2 cellular contexts compared by ENCODE assay signal in the genomic region with DNA sequence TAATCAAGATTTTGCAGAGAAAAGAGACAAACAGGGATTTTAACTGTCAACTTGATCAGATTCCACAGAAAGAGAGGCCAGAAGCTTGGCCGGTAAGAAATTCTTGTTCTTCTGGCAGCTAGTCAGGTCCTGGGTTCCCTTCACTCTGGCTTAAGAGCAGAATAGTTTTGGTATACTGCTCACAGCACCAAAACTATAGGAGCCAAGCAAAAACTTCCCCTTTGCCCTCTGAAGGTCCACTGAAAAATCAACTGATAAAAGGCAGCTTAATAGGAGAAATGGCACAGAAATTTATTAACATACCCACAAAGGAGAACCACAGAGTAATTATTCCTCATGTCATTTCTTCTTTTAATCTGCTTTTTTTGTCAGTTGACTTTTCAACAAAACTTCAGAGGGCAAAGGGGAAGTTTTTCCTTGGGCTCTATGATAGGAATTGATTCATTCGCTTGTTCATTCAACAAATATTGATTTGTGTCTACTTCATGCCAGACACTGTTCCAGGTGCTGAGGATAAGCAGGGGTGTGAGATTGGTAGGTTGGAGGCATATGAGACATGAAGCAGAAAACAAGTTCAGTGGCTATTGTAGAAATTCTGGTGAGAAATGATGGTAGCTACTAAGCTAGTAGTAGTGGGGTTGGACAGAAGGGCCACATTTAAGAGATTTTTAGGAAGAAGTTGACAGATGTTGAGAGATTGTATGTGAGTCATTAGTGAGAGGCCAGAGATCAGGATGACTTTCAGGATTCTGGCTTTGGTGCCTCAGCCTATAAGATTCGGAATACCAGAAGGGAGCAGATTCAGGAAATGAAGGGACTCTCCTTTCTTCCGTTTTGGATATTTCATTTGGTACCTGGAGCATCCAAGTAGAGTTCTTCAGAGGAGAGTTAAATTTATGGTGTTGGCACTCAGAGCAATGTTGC.
A peak's percentile ranks its signal among the peaks of the same experiment; 100 is the strongest.
TF ChIP-seq lines count a peak whose summit lies in the region.

No MANE protein-coding gene starts in this region.

TF ChIP-seq in K562, 482 proteins besides CTCF, POLR2A, EP300 and RAD21:
- no peak for TF ChIP-seq POLR2G (IDR thresholded peaks at IDR 0.05; ENCODE audit: low read depth, low read length)
- TF ChIP-seq FOSL1 (tag; conservative IDR thresholded peaks at IDR 0.05), result 0 out of 2 replicates have a peak, but pooled peaks have one; percentile 55
- no peak for TF ChIP-seq SAFB (IDR thresholded peaks at IDR 0.05; ENCODE audit: borderline replicate concordance, low read depth, low read length)
- TF ChIP-seq KDM1A (IDR thresholded peaks at IDR 0.05), result peak; percentile 24 to 55; a peak in 3 of 4 replicates
- TF ChIP-seq, protein P1, sequence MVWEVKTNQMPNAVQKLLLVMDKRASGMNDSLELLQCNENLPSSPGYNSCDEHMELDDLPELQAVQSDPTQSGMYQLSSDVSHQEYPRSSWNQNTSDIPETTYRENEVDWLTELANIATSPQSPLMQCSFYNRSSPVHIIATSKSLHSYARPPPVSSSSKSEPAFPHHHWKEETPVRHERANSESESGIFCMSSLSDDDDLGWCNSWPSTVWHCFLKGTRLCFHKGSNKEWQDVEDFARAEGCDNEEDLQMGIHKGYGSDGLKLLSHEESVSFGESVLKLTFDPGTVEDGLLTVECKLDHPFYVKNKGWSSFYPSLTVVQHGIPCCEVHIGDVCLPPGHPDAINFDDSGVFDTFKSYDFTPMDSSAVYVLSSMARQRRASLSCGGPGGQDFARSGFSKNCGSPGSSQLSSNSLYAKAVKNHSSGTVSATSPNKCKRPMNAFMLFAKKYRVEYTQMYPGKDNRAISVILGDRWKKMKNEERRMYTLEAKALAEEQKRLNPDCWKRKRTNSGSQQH (CRISPR knock-in tag; IDR thresholded peaks at IDR 0.05), result no peak
- TF ChIP-seq, protein P2, sequence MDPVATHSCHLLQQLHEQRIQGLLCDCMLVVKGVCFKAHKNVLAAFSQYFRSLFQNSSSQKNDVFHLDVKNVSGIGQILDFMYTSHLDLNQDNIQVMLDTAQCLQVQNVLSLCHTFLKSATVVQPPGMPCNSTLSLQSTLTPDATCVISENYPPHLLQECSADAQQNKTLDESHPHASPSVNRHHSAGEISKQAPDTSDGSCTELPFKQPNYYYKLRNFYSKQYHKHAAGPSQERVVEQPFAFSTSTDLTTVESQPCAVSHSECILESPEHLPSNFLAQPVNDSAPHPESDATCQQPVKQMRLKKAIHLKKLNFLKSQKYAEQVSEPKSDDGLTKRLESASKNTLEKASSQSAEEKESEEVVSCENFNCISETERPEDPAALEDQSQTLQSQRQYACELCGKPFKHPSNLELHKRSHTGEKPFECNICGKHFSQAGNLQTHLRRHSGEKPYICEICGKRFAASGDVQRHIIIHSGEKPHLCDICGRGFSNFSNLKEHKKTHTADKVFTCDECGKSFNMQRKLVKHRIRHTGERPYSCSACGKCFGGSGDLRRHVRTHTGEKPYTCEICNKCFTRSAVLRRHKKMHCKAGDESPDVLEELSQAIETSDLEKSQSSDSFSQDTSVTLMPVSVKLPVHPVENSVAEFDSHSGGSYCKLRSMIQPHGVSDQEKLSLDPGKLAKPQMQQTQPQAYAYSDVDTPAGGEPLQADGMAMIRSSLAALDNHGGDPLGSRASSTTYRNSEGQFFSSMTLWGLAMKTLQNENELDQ (CRISPR knock-in tag; IDR thresholded peaks at IDR 0.05; ENCODE audit: borderline replicate concordance), result no peak
- peak; percentile 12 for TF ChIP-seq MEIS2 (IDR thresholded peaks at IDR 0.05; ENCODE audit: partially characterized antibody)
- peak; percentile 10; the same call in 1 of the 2 replicates for TF ChIP-seq CBFA2T3 (IDR thresholded peaks at IDR 0.05)

TF ChIP-seq in HepG2, 621 proteins besides CTCF, POLR2A, EP300 and RAD21:
- TF ChIP-seq SCMH1 (CRISPR knock-in tag; IDR thresholded peaks at IDR 0.05; ENCODE audit: borderline replicate concordance) (no peak), CEBPB (IDR thresholded peaks at IDR 0.05; ENCODE audit: borderline replicate concordance, low read depth, low read length) (no peak), PHB2 (IDR thresholded peaks at IDR 0.05; ENCODE audit: partially characterized antibody) (no peak), ZNF224 (CRISPR knock-in tag; IDR thresholded peaks at IDR 0.05) (no peak), AKAP8 (CRISPR knock-in tag; IDR thresholded peaks at IDR 0.05) (no peak), PITX1 (CRISPR knock-in tag; IDR thresholded peaks at IDR 0.05) (no peak), ZKSCAN1 (IDR thresholded peaks at IDR 0.05; ENCODE audit: low read length) (no peak), ZNF598 (CRISPR knock-in tag; IDR thresholded peaks at IDR 0.05; ENCODE audit: borderline replicate concordance) (no peak), ETV6 (CRISPR knock-in tag; conservative IDR thresholded peaks at IDR 0.05) (no peak), ZNF24 (IDR thresholded peaks at IDR 0.05) (no peak), SRY (CRISPR knock-in tag; IDR thresholded peaks at IDR 0.05) (no peak), ZFP36L1 (CRISPR knock-in tag; IDR thresholded peaks at IDR 0.05) (no peak), KDM1A (CRISPR knock-in tag; IDR thresholded peaks at IDR 0.05) (no peak), FOXM1 (CRISPR knock-in tag; IDR thresholded peaks at IDR 0.05) (no peak)
- TF ChIP-seq, protein P3, sequence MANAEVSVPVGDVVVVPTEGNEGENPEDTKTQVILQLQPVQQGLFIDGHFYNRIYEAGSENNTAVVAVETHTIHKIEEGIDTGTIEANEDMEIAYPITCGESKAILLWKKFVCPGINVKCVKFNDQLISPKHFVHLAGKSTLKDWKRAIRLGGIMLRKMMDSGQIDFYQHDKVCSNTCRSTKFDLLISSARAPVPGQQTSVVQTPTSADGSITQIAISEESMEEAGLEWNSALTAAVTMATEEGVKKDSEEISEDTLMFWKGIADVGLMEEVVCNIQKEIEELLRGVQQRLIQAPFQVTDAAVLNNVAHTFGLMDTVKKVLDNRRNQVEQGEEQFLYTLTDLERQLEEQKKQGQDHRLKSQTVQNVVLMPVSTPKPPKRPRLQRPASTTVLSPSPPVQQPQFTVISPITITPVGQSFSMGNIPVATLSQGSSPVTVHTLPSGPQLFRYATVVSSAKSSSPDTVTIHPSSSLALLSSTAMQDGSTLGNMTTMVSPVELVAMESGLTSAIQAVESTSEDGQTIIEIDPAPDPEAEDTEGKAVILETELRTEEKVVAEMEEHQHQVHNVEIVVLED (CRISPR knock-in tag; IDR thresholded peaks at IDR 0.05; ENCODE audit: borderline replicate concordance), result no peak
- TF ChIP-seq, protein P4, sequence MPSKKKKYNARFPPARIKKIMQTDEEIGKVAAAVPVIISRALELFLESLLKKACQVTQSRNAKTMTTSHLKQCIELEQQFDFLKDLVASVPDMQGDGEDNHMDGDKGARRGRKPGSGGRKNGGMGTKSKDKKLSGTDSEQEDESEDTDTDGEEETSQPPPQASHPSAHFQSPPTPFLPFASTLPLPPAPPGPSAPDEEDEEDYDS (CRISPR knock-in tag; IDR thresholded peaks at IDR 0.05), result no peak
- TF ChIP-seq, protein P5, sequence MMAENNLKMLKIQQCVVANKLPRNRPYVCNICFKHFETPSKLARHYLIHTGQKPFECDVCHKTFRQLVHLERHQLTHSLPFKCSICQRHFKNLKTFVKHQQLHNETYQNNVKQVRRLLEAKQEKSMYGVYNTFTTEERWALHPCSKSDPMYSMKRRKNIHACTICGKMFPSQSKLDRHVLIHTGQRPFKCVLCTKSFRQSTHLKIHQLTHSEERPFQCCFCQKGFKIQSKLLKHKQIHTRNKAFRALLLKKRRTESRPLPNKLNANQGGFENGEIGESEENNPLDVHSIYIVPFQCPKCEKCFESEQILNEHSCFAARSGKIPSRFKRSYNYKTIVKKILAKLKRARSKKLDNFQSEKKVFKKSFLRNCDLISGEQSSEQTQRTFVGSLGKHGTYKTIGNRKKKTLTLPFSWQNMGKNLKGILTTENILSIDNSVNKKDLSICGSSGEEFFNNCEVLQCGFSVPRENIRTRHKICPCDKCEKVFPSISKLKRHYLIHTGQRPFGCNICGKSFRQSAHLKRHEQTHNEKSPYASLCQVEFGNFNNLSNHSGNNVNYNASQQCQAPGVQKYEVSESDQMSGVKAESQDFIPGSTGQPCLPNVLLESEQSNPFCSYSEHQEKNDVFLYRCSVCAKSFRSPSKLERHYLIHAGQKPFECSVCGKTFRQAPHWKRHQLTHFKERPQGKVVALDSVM (CRISPR knock-in tag; IDR thresholded peaks at IDR 0.05), result no peak
- TF ChIP-seq, protein P6, sequence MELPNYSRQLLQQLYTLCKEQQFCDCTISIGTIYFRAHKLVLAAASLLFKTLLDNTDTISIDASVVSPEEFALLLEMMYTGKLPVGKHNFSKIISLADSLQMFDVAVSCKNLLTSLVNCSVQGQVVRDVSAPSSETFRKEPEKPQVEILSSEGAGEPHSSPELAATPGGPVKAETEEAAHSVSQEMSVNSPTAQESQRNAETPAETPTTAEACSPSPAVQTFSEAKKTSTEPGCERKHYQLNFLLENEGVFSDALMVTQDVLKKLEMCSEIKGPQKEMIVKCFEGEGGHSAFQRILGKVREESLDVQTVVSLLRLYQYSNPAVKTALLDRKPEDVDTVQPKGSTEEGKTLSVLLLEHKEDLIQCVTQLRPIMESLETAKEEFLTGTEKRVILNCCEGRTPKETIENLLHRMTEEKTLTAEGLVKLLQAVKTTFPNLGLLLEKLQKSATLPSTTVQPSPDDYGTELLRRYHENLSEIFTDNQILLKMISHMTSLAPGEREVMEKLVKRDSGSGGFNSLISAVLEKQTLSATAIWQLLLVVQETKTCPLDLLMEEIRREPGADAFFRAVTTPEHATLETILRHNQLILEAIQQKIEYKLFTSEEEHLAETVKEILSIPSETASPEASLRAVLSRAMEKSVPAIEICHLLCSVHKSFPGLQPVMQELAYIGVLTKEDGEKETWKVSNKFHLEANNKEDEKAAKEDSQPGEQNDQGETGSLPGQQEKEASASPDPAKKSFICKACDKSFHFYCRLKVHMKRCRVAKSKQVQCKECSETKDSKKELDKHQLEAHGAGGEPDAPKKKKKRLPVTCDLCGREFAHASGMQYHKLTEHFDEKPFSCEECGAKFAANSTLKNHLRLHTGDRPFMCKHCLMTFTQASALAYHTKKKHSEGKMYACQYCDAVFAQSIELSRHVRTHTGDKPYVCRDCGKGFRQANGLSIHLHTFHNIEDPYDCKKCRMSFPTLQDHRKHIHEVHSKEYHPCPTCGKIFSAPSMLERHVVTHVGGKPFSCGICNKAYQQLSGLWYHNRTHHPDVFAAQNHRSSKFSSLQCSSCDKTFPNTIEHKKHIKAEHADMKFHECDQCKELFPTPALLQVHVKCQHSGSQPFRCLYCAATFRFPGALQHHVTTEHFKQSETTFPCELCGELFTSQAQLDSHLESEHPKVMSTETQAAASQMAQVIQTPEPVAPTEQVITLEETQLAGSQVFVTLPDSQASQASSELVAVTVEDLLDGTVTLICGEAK (IDR thresholded peaks at IDR 0.05), result no peak
- TF ChIP-seq, protein P6 (CRISPR knock-in tag; IDR thresholded peaks at IDR 0.05), result no peak
- TF ChIP-seq, protein P7, sequence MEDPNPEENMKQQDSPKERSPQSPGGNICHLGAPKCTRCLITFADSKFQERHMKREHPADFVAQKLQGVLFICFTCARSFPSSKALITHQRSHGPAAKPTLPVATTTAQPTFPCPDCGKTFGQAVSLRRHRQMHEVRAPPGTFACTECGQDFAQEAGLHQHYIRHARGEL (CRISPR knock-in tag; IDR thresholded peaks at IDR 0.05), result no peak
